Comparison of ENCODE assay signal across 9 cellular contexts in genomic region chr2:239398536-239398935, GRCh38. TPM values are rescaled to one million over a fixed set of nuclear protein-coding genes. Genes with fewer than 3 reads are reported as not detected.
DNase-seq lines count a peak whose midpoint lies in the region; ATAC-seq and TF ChIP-seq lines count a peak whose summit lies in the region.
"Had no signal": no experiment of that assay in that cellular context is flagged by ENCODE, and none has a peak within 500 bp of the region (broad histone marks: within the 10 kb centered on the region; RNA-seq: fewer than 3 reads in every experiment).

No MANE protein-coding gene starts in this region.

- peak overlapping the region; percentile 88 for H3K4me3 Mint-ChIP-seq in CD8-positive, alpha-beta T cell

- intact Hi-C loops in CD8-positive, alpha-beta T cell (cut with DNase I, micrococcal nuclease): loop anchor here in 1 of 2 experiments (5.0 kb wide), 1 partner anchor 111 kb away; no protein-coding TSS in a partner anchor
- intact Hi-C loops in vagina (cut with DNase I): no loop called here

- H3K36me3 Mint-ChIP-seq in CD8-positive, alpha-beta T cell: peaks cover 5% of the 10 kb centered on the region

- TF ChIP-seq CTCF in CD8-positive, alpha-beta T cell (IDR thresholded peaks at IDR 0.05): no peak
- TF ChIP-seq CTCF in HL-60 (IDR thresholded peaks at IDR 0.05; ENCODE audit: insufficient read depth, low read length): no peak
- no peak for TF ChIP-seq CTCF in coronary artery (IDR thresholded peaks at IDR 0.05)
- TF ChIP-seq CTCF in vagina (IDR thresholded peaks at IDR 0.05): no peak

- H3K36me3 ChIP-seq in CD8-positive, alpha-beta T cell (ENCODE audit: insufficient read depth, low read length): no peaks in the 10 kb centered on the region
- H3K36me3 ChIP-seq in vagina: no peaks in the 10 kb centered on the region

- H3K4me3 ChIP-seq in CD8-positive, alpha-beta T cell (ENCODE audit: low read depth, low read length): no peak overlapping the region
- no peak overlapping the region for H3K4me3 ChIP-seq in HL-60 (replicated peaks; ENCODE audit: insufficient read depth, low read length)
- no peak overlapping the region for H3K4me3 ChIP-seq in coronary artery
- no peak overlapping the region for H3K4me3 ChIP-seq in vagina

- no peaks in the 10 kb centered on the region for H3K27me3 Mint-ChIP-seq in CD8-positive, alpha-beta T cell (ENCODE audit: low read depth)

- H3K9me3 Mint-ChIP-seq in CD8-positive, alpha-beta T cell: no peaks in the 10 kb centered on the region

- no peak for ATAC-seq in CD8-positive, alpha-beta T cell
- ATAC-seq in GM19397 (IDR thresholded peaks at IDR 0.05; ENCODE audit: unreplicated experiment) (no peak), HG02885 (IDR thresholded peaks at IDR 0.05; ENCODE audit: poor library complexity, unreplicated experiment) (no peak)

- POLR2A ChIA-PET in CD8-positive, alpha-beta T cell (lab: Charles Lee): interaction anchor here (1.2 to 1.6 kb wide), 2 partner anchors 104 to 131 kb away, joined by 3 read pairs; no protein-coding TSS in a partner anchor

- H3K27ac Mint-ChIP-seq in CD8-positive, alpha-beta T cell: peak overlapping the region; percentile 22

- H3K27me3 ChIP-seq in CD8-positive, alpha-beta T cell (ENCODE audit: insufficient read depth, low read length): no peaks in the 10 kb centered on the region
- H3K27me3 ChIP-seq in HL-60 (ENCODE audit: insufficient read depth, poor library complexity, severe bottlenecking): no peaks in the 10 kb centered on the region
- no peaks in the 10 kb centered on the region for H3K27me3 ChIP-seq in vagina

- TF ChIP-seq POLR2A in vagina (IDR thresholded peaks at IDR 0.05): no peak

- CTCF ChIA-PET in CD8-positive, alpha-beta T cell (lab: Charles Lee): interaction anchor here (1.1 to 4.2 kb wide), 5 partner anchors 16 to 255 kb away, joined by 3 to 35 read pairs (median 14); no protein-coding TSS in a partner anchor

- no peak overlapping the region for H3K27ac ChIP-seq in CD8-positive, alpha-beta T cell (ENCODE audit: low read depth, low read length)
- peak overlapping the region; percentile 61; the same call in 1 of the 2 replicates for H3K27ac ChIP-seq in HL-60 (replicated peaks)
- H3K27ac ChIP-seq in coronary artery: no peak overlapping the region
- H3K27ac ChIP-seq in vagina: no peak overlapping the region

- no peaks in the 10 kb centered on the region for H3K9me3 ChIP-seq in CD8-positive, alpha-beta T cell (ENCODE audit: low read length)
- H3K9me3 ChIP-seq in vagina: no peaks in the 10 kb centered on the region

- peaks cover 53% of the 10 kb centered on the region for H3K4me1 Mint-ChIP-seq in CD8-positive, alpha-beta T cell (ENCODE audit: low read depth)

- peaks cover 18% of the 10 kb centered on the region for H3K4me1 ChIP-seq in CD8-positive, alpha-beta T cell (ENCODE audit: insufficient read depth, low read length)
- peaks cover 43% of the 10 kb centered on the region for H3K4me1 ChIP-seq in vagina

- no peak for DNase-seq in CD8-positive, alpha-beta T cell
- DNase-seq in HL-60 (ENCODE audit: low read depth in 1 of 2, low spot score in 1 of 2) (no peak), coronary artery (ENCODE audit: low spot score) (peak; percentile 72), pons (ENCODE audit: low spot score) (peak; percentile 32), cortex of kidney (lab: John Stamatoyannopoulos, UW) (no peak), vagina (ENCODE audit: extremely low spot score in 2 of 2) (no peak)
- DNase-seq: NCI-H2081 had no signal

RNA-seq across cellular contexts. Expression of gene HDAC4, which starts 2.3 kb away (rescaled TPM):
- total RNA-seq in CD8-positive, alpha-beta T cell: 10 to 100 TPM; 28.3 to 35.7 TPM
- 76.6 TPM for total RNA-seq in vagina

Comparison
In these comparisons a context has a peak if more than half of its experiments do, and no peak if none do; other contexts are left out.
1. DNase-seq: peak in coronary artery (single experiment) and pons (single experiment); none in CD8-positive, alpha-beta T cell (0 of 7), HL-60 (0 of 2), cortex of kidney (single experiment) and vagina (0 of 2).